ENCODE assay signal across 9 cellular contexts in genomic region chr11:64372802-64373597, GRCh38. TPM values are rescaled to one million over a fixed set of nuclear protein-coding genes. Genes with fewer than 3 reads are reported as not detected.
DNase-seq lines count a peak whose midpoint lies in the region; ATAC-seq and TF ChIP-seq lines count a peak whose summit lies in the region.
"Had no signal": no experiment of that assay in that cellular context is flagged by ENCODE, and none has a peak within 500 bp of the region (broad histone marks: within the 10 kb centered on the region; RNA-seq: fewer than 3 reads in every experiment).

No MANE protein-coding gene starts in this region.

- no peak for TF ChIP-seq CTCF in mammary epithelial cell (conservative IDR thresholded peaks at IDR 0.05 in 1 of 2, IDR thresholded peaks at IDR 0.05 in 1 of 2; ENCODE audit: extremely low read depth in 1 of 2, insufficient read depth in 1 of 2, low read depth in 1 of 2, low read length in 2 of 2)

- H3K4me2 ChIP-seq in mammary epithelial cell (ENCODE audit: insufficient read depth, low read depth, low read length) = no peak overlapping the region

- peaks cover under 1% of the 10 kb centered on the region; the same call in 1 of the 2 replicates for H3K36me3 ChIP-seq in HUES48 (ENCODE audit: control insufficient read depth, insufficient read depth, low read length)
- H3K36me3 ChIP-seq in mammary epithelial cell (ENCODE audit: insufficient read depth, low read length) = peaks cover 4% of the 10 kb centered on the region

- DNase-seq in Ammon's horn (ENCODE audit: low spot score) (peak; percentile 88), NOMO-1 treated with DMSO at 0.1 percent for 48 hours (lab: John Stamatoyannopoulos, UW; ENCODE audit: unreplicated experiment) (peak; percentile 64), head of caudate nucleus (peak; percentile 46 to 89 (median 72)), mammary epithelial cell (no peak), KBM-7 (no peak)
- DNase-seq in activated CD4-positive, alpha-beta T cell treated with anti-CD3 and anti-CD28 coated beads, Interleukin-2, amount 50 U/mL, for 4 hours = no peak

- no peak for ATAC-seq in HG03045 (IDR thresholded peaks at IDR 0.05; ENCODE audit: unreplicated experiment)
- ATAC-seq: naive thymus-derived CD8-positive, alpha-beta T cell had no signal

- in situ Hi-C loops in mammary epithelial cell (cut with MboI; ENCODE audit: low sequenced_read_pairs in 2 of 2) = no loop called here
- in situ Hi-C loops in KBM-7 (cut with MboI; ENCODE audit: low pct_unique_long_range_greater_than_20kb, low sequenced_read_pairs) = no loop called here

- 0 out of 2 replicates have a peak, but pooled peaks cover 3% of the 10 kb centered on the region for H3K4me1 ChIP-seq in HUES48 (ENCODE audit: control insufficient read depth, insufficient read depth, low read length)
- H3K4me1 ChIP-seq in mammary epithelial cell (ENCODE audit: insufficient read depth, low read length) = no peaks in the 10 kb centered on the region

- H3K79me2 ChIP-seq in mammary epithelial cell (ENCODE audit: insufficient read depth, low read length) = peaks cover 5% of the 10 kb centered on the region

- no peaks in the 10 kb centered on the region for H3K27me3 ChIP-seq in HUES48 (ENCODE audit: control insufficient read depth, insufficient read depth, low read length)
- no peaks in the 10 kb centered on the region for H3K27me3 ChIP-seq in mammary epithelial cell (ENCODE audit: insufficient read depth, low read length)

- no peaks in the 10 kb centered on the region for H4K20me1 ChIP-seq in mammary epithelial cell (ENCODE audit: insufficient read depth, low read length)

- no peak overlapping the region for H2AFZ ChIP-seq in mammary epithelial cell (ENCODE audit: low read depth, low read length)

- CTCF ChIA-PET in mammary epithelial cell (lab: Charles Lee; ENCODE audit: low non-redundant PET) = no interaction called here

- H3K9ac ChIP-seq in HUES48 (ENCODE audit: low read depth, low read length) (no peak overlapping the region), mammary epithelial cell (ENCODE audit: insufficient read depth, low read length) (no peak overlapping the region)

- intact Hi-C loops in head of caudate nucleus (cut with DNase I) (no loop called here), mammary epithelial cell (cut with micrococcal nuclease) (no loop called here)

- 83% methylated on average over 15 of the region's 18 CpGs for WGBS in mammary epithelial cell (ENCODE audit: low coverage, missing lambda C conversion rate)

- H3K9me3 ChIP-seq in HUES48 (ENCODE audit: control insufficient read depth, insufficient read depth, low read length) = no peaks in the 10 kb centered on the region
- no peaks in the 10 kb centered on the region for H3K9me3 ChIP-seq in mammary epithelial cell (replicated peaks; ENCODE audit: insufficient read depth, low read length)

- no TSS peak for BruUV-seq in mammary epithelial cell (replicated peaks; lab: Mats Ljungman, UMichigan)

- dilution Hi-C loops in mammary epithelial cell (cut with HindIII; ENCODE audit: low sequenced_read_pairs) = no loop called here

- H3K27ac ChIP-seq in HUES48 (ENCODE audit: low read depth, low read length) = peak overlapping the region; percentile 67
- no peak overlapping the region for H3K27ac ChIP-seq in mammary epithelial cell (ENCODE audit: insufficient read depth, low read depth, low read length)

- H3K4me3 ChIP-seq in HUES48 (ENCODE audit: low read depth, low read length) = peak overlapping the region; percentile 26; the same call in 1 of the 2 replicates
- H3K4me3 ChIP-seq in mammary epithelial cell (replicated peaks in 1 of 3; ENCODE audit: insufficient read depth in 1 of 3, low read depth in 2 of 3, low read length in 3 of 3) = no peak overlapping the region

RNA-seq across cellular contexts. Expression of gene RPS6KA4, which starts 14.0 kb away (rescaled TPM):
- 10 to 100 TPM; 45.0 to 92.1 TPM for total RNA-seq in mammary epithelial cell
- polyA plus RNA-seq in mammary epithelial cell = 62.1 TPM
- 70.8 TPM for polyA minus RNA-seq in mammary epithelial cell

RNA-seq across cellular contexts. Expression of gene CCDC88B, which starts 33.0 kb away (rescaled TPM):
- total RNA-seq in mammary epithelial cell = 1 to 10 TPM; 1.8 to 7.1 TPM
- 4.6 TPM for polyA plus RNA-seq in mammary epithelial cell
- polyA minus RNA-seq in mammary epithelial cell = 6.4 TPM

RNA-seq across cellular contexts. Expression of gene PRDX5, which starts 55.1 kb away (rescaled TPM):
- total RNA-seq in mammary epithelial cell = 100 to 1,000 TPM; 333 to 449 TPM
- polyA plus RNA-seq in mammary epithelial cell = 660 TPM
- polyA minus RNA-seq in mammary epithelial cell = 272 TPM

RNA-seq across cellular contexts. Expression of gene TRMT112, which starts 55.6 kb away (rescaled TPM):
- 100 to 1,000 TPM; 105 to 199 TPM for total RNA-seq in mammary epithelial cell
- polyA plus RNA-seq in mammary epithelial cell = 350 TPM
- 271 TPM for polyA minus RNA-seq in mammary epithelial cell

Comparison
In these comparisons a context has a peak if more than half of its experiments do, and no peak if none do; other contexts are left out.
1. DNase-seq: peak in Ammon's horn (single experiment), NOMO-1 treated with DMSO at 0.1 percent for 48 hours (single experiment) and head of caudate nucleus (42 of 42); none in mammary epithelial cell (single experiment), activated CD4-positive, alpha-beta T cell treated with anti-CD3 and anti-CD28 coated beads, Interleukin-2, amount 50 U/mL, for 4 hours (0 of 2) and KBM-7 (single experiment).